1 cellular context compared by ENCODE assay signal in the genomic region with DNA sequence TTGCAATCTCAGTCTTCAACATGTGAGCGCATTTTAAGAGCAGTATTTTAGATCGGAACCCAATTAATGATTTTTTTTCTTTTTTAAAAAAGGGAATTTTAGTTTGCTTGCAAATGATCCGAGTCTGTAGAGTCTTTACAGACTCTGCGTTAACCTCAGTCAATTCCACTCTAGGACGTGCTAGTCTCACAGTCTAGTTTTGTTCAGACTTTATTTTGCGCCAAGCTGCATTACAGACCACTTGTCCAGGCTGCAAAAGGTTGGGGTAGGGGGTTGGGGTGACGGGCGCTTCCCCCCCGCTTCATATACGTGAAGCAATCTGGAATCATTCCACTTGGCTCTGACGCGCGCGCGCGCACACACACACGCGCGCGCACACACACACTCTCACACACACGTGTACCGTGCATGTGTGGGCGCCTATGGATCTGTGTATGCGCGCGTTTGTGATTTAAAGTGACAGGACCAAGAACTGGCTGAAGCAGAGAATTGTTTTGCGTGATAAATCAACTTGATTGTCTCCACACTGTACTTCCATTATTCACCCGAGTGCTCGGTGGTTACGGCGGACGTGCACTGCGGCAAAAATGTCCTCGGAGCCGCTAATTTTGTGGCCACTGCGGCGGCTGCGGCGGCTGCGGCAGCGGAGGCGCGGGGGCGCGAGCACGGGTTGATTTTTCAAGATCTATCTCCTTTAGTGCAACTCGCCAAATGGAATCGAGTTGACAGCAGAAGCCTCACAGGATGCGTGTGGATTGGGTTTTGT.
TF ChIP-seq lines count a peak whose summit lies in the region.

No MANE protein-coding gene starts in this region.

TF ChIP-seq in Ishikawa, 13 proteins besides CTCF, POLR2A, EP300 and RAD21 (continued from another document):
- TF ChIP-seq FOXM1 (IDR thresholded peaks at IDR 0.05; ENCODE audit: borderline replicate concordance, low read depth) (no peak), TEAD4 (IDR thresholded peaks at IDR 0.05) (no peak; the same call in 1 of the 2 replicates), TCF12 (IDR thresholded peaks at IDR 0.05; ENCODE audit: low read depth) (peak; percentile 37; the same call in 1 of the 2 replicates), NFIC (IDR thresholded peaks at IDR 0.05) (peak; percentile 63)
- TF ChIP-seq, protein P1, sequence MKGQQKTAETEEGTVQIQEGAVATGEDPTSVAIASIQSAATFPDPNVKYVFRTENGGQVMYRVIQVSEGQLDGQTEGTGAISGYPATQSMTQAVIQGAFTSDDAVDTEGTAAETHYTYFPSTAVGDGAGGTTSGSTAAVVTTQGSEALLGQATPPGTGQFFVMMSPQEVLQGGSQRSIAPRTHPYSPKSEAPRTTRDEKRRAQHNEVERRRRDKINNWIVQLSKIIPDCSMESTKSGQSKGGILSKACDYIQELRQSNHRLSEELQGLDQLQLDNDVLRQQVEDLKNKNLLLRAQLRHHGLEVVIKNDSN (IDR thresholded peaks at IDR 0.05): peak; percentile 20; the same call in 1 of the 2 replicates
